20 cellular contexts compared by ENCODE assay signal in genomic region chr7:51636503-51636902, GRCh38.
"Had no signal": no experiment of that assay in that cellular context is flagged by ENCODE, and none has a peak within 500 bp of the region (broad histone marks: within the 10 kb centered on the region; RNA-seq: fewer than 3 reads in every experiment).

No MANE protein-coding gene starts in this region.

- ATAC-seq: Panc1, PC-3 had no signal

- H3K9me3 ChIP-seq: SK-N-SH had no signal

- H3K4me2 ChIP-seq: SK-N-SH had no signal

- H3K9ac ChIP-seq: SK-N-SH had no signal

- H3K27ac ChIP-seq: RWPE1 had no signal

- H3K9me2 ChIP-seq: SK-N-SH had no signal

- DNase-seq: KBM-7, NCI-H1092, NCI-H1105 treated with DMSO at 0.1 percent for 48 hours, NCI-H1417 treated with DMSO at 0.1 percent for 48 hours, NCI-H187, NCI-H2029, NCI-H2081 treated with DMSO at 0.1 percent for 48 hours, NCI-H2171, NCI-H226, NCI-H446, NCI-H510A, NCI-H524 treated with DMSO at 0.1 percent for 48 hours, NCI-H69, NCI-H774, PC-3, SHP77, SK-N-SH, SW 1271 had no signal
